ENCODE assay signal across 19 cellular contexts in genomic region chr11:102467080-102467708, GRCh38. TPM values are rescaled to one million over a fixed set of nuclear protein-coding genes. Genes with fewer than 3 reads are reported as not detected.
A peak's percentile ranks its signal among the peaks of the same experiment; 100 is the strongest.
DNase-seq lines count a peak whose midpoint lies in the region; ATAC-seq and TF ChIP-seq lines count a peak whose summit lies in the region.
"Had no signal": no experiment of that assay in that cellular context is flagged by ENCODE, and none has a peak within 500 bp of the region (broad histone marks: within the 10 kb centered on the region; RNA-seq: fewer than 3 reads in every experiment).

No MANE protein-coding gene starts in this region.

- peaks cover 1% of the 10 kb centered on the region for H3K9me3 Mint-ChIP-seq in type B pancreatic cell
- H3K9me3 Mint-ChIP-seq: activated naive CD4-positive, alpha-beta T cell treated with anti-CD3 and anti-CD28 coated beads for 36 hours; CD4-positive, CD25-positive, alpha-beta regulatory T cell had no signal

- no peaks in the 10 kb centered on the region for H3K36me3 ChIP-seq in left lung
- no peaks in the 10 kb centered on the region for H3K36me3 ChIP-seq in psoas muscle (ENCODE audit: insufficient read depth in 1 of 2, low read depth in 1 of 2)
- H3K36me3 ChIP-seq: SJCRH30 had no signal

- no peaks in the 10 kb centered on the region for H3K27me3 Mint-ChIP-seq in T-helper 17 cell
- H3K27me3 Mint-ChIP-seq in type B pancreatic cell: no peaks in the 10 kb centered on the region
- H3K27me3 Mint-ChIP-seq: activated CD4-positive, alpha-beta T cell treated with anti-CD3 and anti-CD28 coated beads, Interleukin-2, amount 10 ng/mL, durations not matched to agents 24 days and 14 days had no signal

- H3K4me1 ChIP-seq in left lung: peaks cover 6 to 39% of the 10 kb centered on the region in 2 donors
- H3K4me1 ChIP-seq in psoas muscle: no peaks in the 10 kb centered on the region
- H3K4me1 ChIP-seq: SJCRH30 had no signal

- H3K4me3 ChIP-seq in left lung: no peak overlapping the region
- H3K4me3 ChIP-seq in psoas muscle: no peak overlapping the region
- H3K4me3 ChIP-seq: SJCRH30 had no signal

- peak overlapping the region; percentile 3 to 55 for H3K27ac ChIP-seq in left lung
- no peak overlapping the region for H3K27ac ChIP-seq in psoas muscle
- H3K27ac ChIP-seq: SJCRH30 had no signal

- H3K36me3 Mint-ChIP-seq in T-helper 17 cell (ENCODE audit: low read depth): no peaks in the 10 kb centered on the region
- H3K36me3 Mint-ChIP-seq in type B pancreatic cell: no peaks in the 10 kb centered on the region
- H3K36me3 Mint-ChIP-seq: CD4-positive, CD25-positive, alpha-beta regulatory T cell had no signal

- no peak for ATAC-seq in T-helper 17 cell
- peak; percentile 85 for ATAC-seq in left lung
- ATAC-seq in HG03432 (IDR thresholded peaks at IDR 0.05; ENCODE audit: unreplicated experiment): no peak
- ATAC-seq in psoas muscle: no peak

- H3K9me3 ChIP-seq in T-helper 17 cell (ENCODE audit: control insufficient read depth, low read length, poor library complexity, severe bottlenecking) (no peaks in the 10 kb centered on the region), left lung (no peaks in the 10 kb centered on the region), psoas muscle (no peaks in the 10 kb centered on the region)
- H3K9me3 ChIP-seq: SJCRH30 had no signal

- H3K27me3 ChIP-seq in left lung: no peaks in the 10 kb centered on the region
- H3K27me3 ChIP-seq in psoas muscle (ENCODE audit: insufficient read depth in 3 of 3, low read length in 2 of 3): no peaks in the 10 kb centered on the region
- H3K27me3 ChIP-seq: SJCRH30 had no signal

- DNase-seq in DMS79 treated with DMSO at 0.1 percent for 48 hours (lab: John Stamatoyannopoulos, UW) (peak; percentile 43), DMS79 (lab: John Stamatoyannopoulos, UW) (no peak), T-helper 17 cell (no peak), left lung (no peak), type B pancreatic cell (ENCODE audit: extremely low spot score, unreplicated experiment) (no peak), psoas muscle (no peak)
- no peak for DNase-seq in activated CD4-positive, alpha-beta T cell treated with anti-CD3 and anti-CD28 coated beads for 1 hour
- DNase-seq: 8988T; activated CD4-positive, alpha-beta T cell treated with anti-CD3 and anti-CD28 coated beads, Interleukin-2, amount 10 ng/mL, durations not matched to agents 24 days and 14 days; activated naive CD4-positive, alpha-beta T cell treated with anti-CD3 and anti-CD28 coated beads for 36 hours; CD4-positive, CD25-positive, alpha-beta regulatory T cell; dermis blood vessel endothelial cell; H7; MV-4-11; NCI-H2107; NK-92 treated with Interleukin-12 subunit alpha and Interleukin-12 subunit beta, amount 100 ng/mL, for 24 hours; SJCRH30; T-helper 9 cell had no signal

- TF ChIP-seq CTCF in left lung (IDR thresholded peaks at IDR 0.05) (no peak), type B pancreatic cell (conservative IDR thresholded peaks at IDR 0.05) (no peak), psoas muscle (IDR thresholded peaks at IDR 0.05) (no peak)

- 89 to 94% (median 92%) methylated on average over 4 of the region's 4 CpGs for WGBS in psoas muscle, 3 donors

- H3K4me1 Mint-ChIP-seq in T-helper 17 cell: peaks cover 48% of the 10 kb centered on the region
- H3K4me1 Mint-ChIP-seq in type B pancreatic cell (ENCODE audit: unreplicated experiment): peaks cover 8% of the 10 kb centered on the region

- H3K4me3 Mint-ChIP-seq in T-helper 17 cell (no peak overlapping the region), type B pancreatic cell (peak overlapping the region; percentile 32)

- peak overlapping the region; percentile 39 for H3K27ac Mint-ChIP-seq in T-helper 17 cell
- peak overlapping the region; percentile 48 for H3K27ac Mint-ChIP-seq in type B pancreatic cell

- intact Hi-C loops in left lung (cut with DNase I): no loop called here
- intact Hi-C loops in psoas muscle (cut with DNase I): no loop called here

RNA-seq across cellular contexts. Expression of gene TMEM123, which starts 14.6 kb away (rescaled TPM):
- total RNA-seq in T-helper 17 cell (100 to 1,000 TPM; 372 to 400 TPM), left lung (100 to 1,000 TPM; 127 to 155 TPM), type B pancreatic cell (ENCODE audit: low replicate concordance) (131 and 144 TPM in 2 replicates), psoas muscle (10 to 100 TPM; 16.9 to 42.6 (median 34.3) TPM)
- polyA plus RNA-seq in psoas muscle: 10 to 100 TPM; 10.8 to 13.1 (median 12.6) TPM
